ENCODE assay signal across 23 cellular contexts in genomic region chr13:58376349-58376748, GRCh38.
"Had no signal": no experiment of that assay in that cellular context is flagged by ENCODE, and none has a peak within 500 bp of the region (broad histone marks: within the 10 kb centered on the region; RNA-seq: fewer than 3 reads in every experiment).

No MANE protein-coding gene starts in this region.

- DNase-seq: activated CD4-positive, alpha-beta T cell treated with anti-CD3 and anti-CD28 coated beads for 48 hours; activated CD4-positive, alpha-beta T cell treated with anti-CD3 and anti-CD28 coated beads, Interleukin-2, amount 50 U/mL, for 48 hours; activated CD8-positive, alpha-beta memory T cell treated with anti-CD3 and anti-CD28 coated beads for 24 hours; activated effector memory CD4-positive, alpha-beta T cell treated with anti-CD3 and anti-CD28 coated beads, Interleukin-2, amount 50 U/mL, for 16 hours; activated naive CD4-positive, alpha-beta T cell treated with anti-CD3 and anti-CD28 coated beads for 36 hours; activated naive CD8-positive, alpha-beta T cell treated with anti-CD3 and anti-CD28 coated beads for 36 hours; activated T-cell treated with anti-CD3 and anti-CD28 coated beads, Interleukin-2, amount 50 U/mL, for 1 hour; adrenal gland; dorsolateral prefrontal cortex; effector memory CD4-positive, alpha-beta T cell; kidney glomerular epithelial cell; left lung; mucosa of descending colon; right lobe of liver; stimulated activated CD4-positive, alpha-beta T cell treated with anti-CD3 and anti-CD28 coated beads, Interleukin-4, amount 100 ng/mL, for 1 hour; trophoblast cell had no signal

- ATAC-seq: left lung; mucosa of descending colon; stimulated activated effector memory CD8-positive, alpha-beta T cell treated with anti-CD3 and anti-CD28 coated beads, Interleukin-12 subunit alpha, Interleukin-12 subunit beta, amount 100 ng/mL, for 72 hours had no signal

- H3K27ac ChIP-seq: adrenal gland, ascending aorta, coronary artery, dorsolateral prefrontal cortex, left lung, right lobe of liver, thoracic aorta, VCaP had no signal

- H3K4me1 ChIP-seq: adrenal gland, ascending aorta, left lung, right lobe of liver had no signal

- H3K36me3 ChIP-seq: adrenal gland, ascending aorta, left lung, right lobe of liver, thoracic aorta had no signal

- H3K9me3 ChIP-seq: adrenal gland, ascending aorta, right lobe of liver, thoracic aorta had no signal

- FAIRE-seq: frontal cortex, urothelium cell line had no signal

- H3K27me3 ChIP-seq: adrenal gland, ascending aorta, left lung, right lobe of liver had no signal

- H3K4me3 ChIP-seq: adrenal gland, ascending aorta, coronary artery, dorsolateral prefrontal cortex, left lung, mucosa of descending colon, right lobe of liver, thoracic aorta had no signal
